In the genomic region with DNA sequence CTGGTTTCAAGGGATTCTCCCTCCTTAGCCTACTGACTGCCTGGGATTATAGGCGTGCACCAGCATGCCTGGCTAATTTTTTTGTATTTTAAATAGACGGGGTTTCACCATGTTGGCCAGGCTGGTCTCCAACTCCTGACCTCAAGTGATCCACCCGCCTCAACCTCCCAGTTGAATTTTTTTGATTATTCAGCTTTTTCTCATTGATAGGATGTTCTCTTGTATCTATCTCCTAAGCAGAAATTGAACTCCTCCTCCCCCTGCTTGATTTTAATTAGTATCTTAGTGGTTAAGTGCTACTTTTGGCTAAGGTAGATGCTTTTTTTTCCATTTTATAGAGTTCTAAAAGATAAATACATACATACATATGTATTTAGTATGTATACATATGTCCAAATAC, we compare ENCODE assay signal across 1 cellular context.
TF ChIP-seq lines count a peak whose summit lies in the region.

No MANE protein-coding gene starts in this region.

TF ChIP-seq in IMR-90, 13 proteins besides CTCF, POLR2A, EP300 and RAD21 (continued from another document):
- TF ChIP-seq CEBPB (IDR thresholded peaks at IDR 0.05; ENCODE audit: low read depth, low read length), result no peak
- TF ChIP-seq MAFK (IDR thresholded peaks at IDR 0.05; ENCODE audit: low read depth, low read length), result 0 out of 2 replicates have a peak, but pooled peaks have one; percentile 11
- TF ChIP-seq NFE2L2 (IDR thresholded peaks at IDR 0.05; ENCODE audit: low read depth, low read length), result no peak
- no peak for TF ChIP-seq RFX5 (IDR thresholded peaks at IDR 0.05; ENCODE audit: low read depth, low read length)
- TF ChIP-seq CHD1 (IDR thresholded peaks at IDR 0.05; ENCODE audit: low read depth, low read length), result no peak
